1 cellular context compared by ENCODE assay signal in genomic region chr10:63133056-63133786, GRCh38.
TF ChIP-seq lines count a peak whose summit lies in the region.

TSS of gene NRBF2 (plus strand) at chr10:63133328. CDS start at chr10:63133471, 143 bp downstream.

TF ChIP-seq in HepG2, 621 proteins besides CTCF, POLR2A, EP300 and RAD21 (continued from another document and continues in another):
- peak; percentile 66 for TF ChIP-seq CREM (IDR thresholded peaks at IDR 0.05)
- no peak for TF ChIP-seq CREM (CRISPR knock-in tag; IDR thresholded peaks at IDR 0.05)
- TF ChIP-seq HOXA3 (CRISPR knock-in tag; IDR thresholded peaks at IDR 0.05) = peak; percentile 98
- TF ChIP-seq TFDP1 (CRISPR knock-in tag; IDR thresholded peaks at IDR 0.05; ENCODE audit: borderline replicate concordance) = peak; percentile 82
- 0 out of 2 replicates have a peak, but pooled peaks have one; percentile 72 for TF ChIP-seq ZNF235 (CRISPR knock-in tag; IDR thresholded peaks at IDR 0.05; ENCODE audit: borderline replicate concordance)
- TF ChIP-seq, protein P1, sequence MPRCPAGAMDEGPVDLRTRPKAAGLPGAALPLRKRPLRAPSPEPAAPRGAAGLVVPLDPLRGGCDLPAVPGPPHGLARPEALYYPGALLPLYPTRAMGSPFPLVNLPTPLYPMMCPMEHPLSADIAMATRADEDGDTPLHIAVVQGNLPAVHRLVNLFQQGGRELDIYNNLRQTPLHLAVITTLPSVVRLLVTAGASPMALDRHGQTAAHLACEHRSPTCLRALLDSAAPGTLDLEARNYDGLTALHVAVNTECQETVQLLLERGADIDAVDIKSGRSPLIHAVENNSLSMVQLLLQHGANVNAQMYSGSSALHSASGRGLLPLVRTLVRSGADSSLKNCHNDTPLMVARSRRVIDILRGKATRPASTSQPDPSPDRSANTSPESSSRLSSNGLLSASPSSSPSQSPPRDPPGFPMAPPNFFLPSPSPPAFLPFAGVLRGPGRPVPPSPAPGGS (CRISPR knock-in tag; IDR thresholded peaks at IDR 0.05) = peak; percentile 60; the same call in 1 of the 2 replicates
- no peak for TF ChIP-seq CCDC6 (CRISPR knock-in tag; IDR thresholded peaks at IDR 0.05)
- peak; percentile 80 for TF ChIP-seq ZNF605 (CRISPR knock-in tag; IDR thresholded peaks at IDR 0.05)
- 0 out of 2 replicates have a peak, but pooled peaks have one; percentile 22 for TF ChIP-seq ATF1 (CRISPR knock-in tag; IDR thresholded peaks at IDR 0.05)
- TF ChIP-seq, protein P2, sequence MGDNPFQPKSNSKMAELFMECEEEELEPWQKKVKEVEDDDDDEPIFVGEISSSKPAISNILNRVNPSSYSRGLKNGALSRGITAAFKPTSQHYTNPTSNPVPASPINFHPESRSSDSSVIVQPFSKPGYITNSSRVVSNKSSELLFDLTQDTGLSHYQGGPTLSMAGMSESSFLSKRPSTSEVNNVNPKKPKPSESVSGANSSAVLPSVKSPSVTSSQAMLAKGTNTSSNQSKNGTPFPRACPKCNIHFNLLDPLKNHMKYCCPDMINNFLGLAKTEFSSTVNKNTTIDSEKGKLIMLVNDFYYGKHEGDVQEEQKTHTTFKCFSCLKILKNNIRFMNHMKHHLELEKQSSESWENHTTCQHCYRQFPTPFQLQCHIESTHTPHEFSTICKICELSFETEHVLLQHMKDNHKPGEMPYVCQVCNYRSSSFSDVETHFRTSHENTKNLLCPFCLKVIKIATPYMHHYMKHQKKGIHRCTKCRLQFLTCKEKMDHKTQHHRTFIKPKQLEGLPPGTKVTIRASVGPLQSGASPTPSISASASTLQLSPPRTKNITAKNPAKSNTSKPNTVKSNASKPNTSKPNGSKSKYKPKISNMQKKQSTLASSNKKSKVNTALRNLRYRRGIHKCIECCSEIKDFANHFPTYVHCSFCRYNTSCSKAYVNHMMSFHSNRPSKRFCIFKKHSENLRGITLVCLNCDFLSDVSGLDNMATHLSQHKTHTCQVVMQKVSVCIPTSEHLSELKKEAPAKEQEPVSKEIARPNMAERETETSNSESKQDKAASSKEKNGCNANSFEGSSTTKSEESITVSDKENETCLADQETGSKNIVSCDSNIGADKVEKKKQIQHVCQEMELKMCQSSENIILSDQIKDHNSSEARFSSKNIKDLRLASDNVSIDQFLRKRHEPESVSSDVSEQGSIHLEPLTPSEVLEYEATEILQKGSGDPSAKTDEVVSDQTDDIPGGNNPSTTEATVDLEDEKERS (CRISPR knock-in tag; IDR thresholded peaks at IDR 0.05) = no peak
- no peak for TF ChIP-seq SIX4 (CRISPR knock-in tag; IDR thresholded peaks at IDR 0.05)
- TF ChIP-seq ZNF616 (CRISPR knock-in tag; IDR thresholded peaks at IDR 0.05; ENCODE audit: low read depth) = no peak
- TF ChIP-seq TAF15 (IDR thresholded peaks at IDR 0.05; ENCODE audit: low read depth, low read length, poor library complexity, severe bottlenecking) = peak; percentile 34
- no peak for TF ChIP-seq ZFP62 (CRISPR knock-in tag; IDR thresholded peaks at IDR 0.05)
- peak; percentile 78 for TF ChIP-seq SALL1 (CRISPR knock-in tag; IDR thresholded peaks at IDR 0.05)
- TF ChIP-seq BRD4 (CRISPR knock-in tag; IDR thresholded peaks at IDR 0.05) = peak; percentile 88; the same call in 1 of the 2 replicates
- peak; percentile 53; the same call in 1 of the 2 replicates for TF ChIP-seq ZNF263 (CRISPR knock-in tag; IDR thresholded peaks at IDR 0.05)
- peak; percentile 93 for TF ChIP-seq WIZ (CRISPR knock-in tag; IDR thresholded peaks at IDR 0.05)
- no peak for TF ChIP-seq IKZF1 (IDR thresholded peaks at IDR 0.05)
- TF ChIP-seq EED (CRISPR knock-in tag; IDR thresholded peaks at IDR 0.05) = 0 out of 2 replicates have a peak, but pooled peaks have one; percentile 33
- peak; percentile 9 for TF ChIP-seq SKI (IDR thresholded peaks at IDR 0.05; ENCODE audit: partially characterized antibody)
- TF ChIP-seq ZNF589 (CRISPR knock-in tag; conservative IDR thresholded peaks at IDR 0.05) = no peak
- TF ChIP-seq ATF7 (IDR thresholded peaks at IDR 0.05) = peak; percentile 98
- peak; percentile 90 for TF ChIP-seq ATF7 (CRISPR knock-in tag; IDR thresholded peaks at IDR 0.05)
- peak; percentile 46; the same call in 1 of the 2 replicates for TF ChIP-seq CSRNP1 (CRISPR knock-in tag; IDR thresholded peaks at IDR 0.05)
- 0 out of 2 replicates have a peak, but pooled peaks have one; percentile 67 for TF ChIP-seq TMF1 (CRISPR knock-in tag; IDR thresholded peaks at IDR 0.05; ENCODE audit: low read depth)
- TF ChIP-seq RXRB (CRISPR knock-in tag; IDR thresholded peaks at IDR 0.05; ENCODE audit: borderline replicate concordance) = peak; percentile 8; the same call in 1 of the 2 replicates
- 0 out of 2 replicates have a peak, but pooled peaks have one; percentile 70 for TF ChIP-seq ZNF780A (CRISPR knock-in tag; IDR thresholded peaks at IDR 0.05)
- TF ChIP-seq ZNF234 (CRISPR knock-in tag; conservative IDR thresholded peaks at IDR 0.05) = no peak
- TF ChIP-seq ZC3H13 (CRISPR knock-in tag; IDR thresholded peaks at IDR 0.05) = peak; percentile 80; the same call in 1 of the 2 replicates
- TF ChIP-seq ZNF597 (CRISPR knock-in tag; IDR thresholded peaks at IDR 0.05) = no peak
- TF ChIP-seq ZNF143 (CRISPR knock-in tag; IDR thresholded peaks at IDR 0.05) = 0 out of 2 replicates have a peak, but pooled peaks have one; percentile 31
- TF ChIP-seq ZNF10 (CRISPR knock-in tag; IDR thresholded peaks at IDR 0.05; ENCODE audit: borderline replicate concordance, low read depth) = no peak
- TF ChIP-seq LCORL (IDR thresholded peaks at IDR 0.05) = no peak
- peak; percentile 74 for TF ChIP-seq LCORL (CRISPR knock-in tag; IDR thresholded peaks at IDR 0.05)
- TF ChIP-seq ZNF24 (IDR thresholded peaks at IDR 0.05) = 0 out of 2 replicates have a peak, but pooled peaks have one; percentile 13
- peak; percentile 57; the same call in 1 of the 2 replicates for TF ChIP-seq KAT7 (CRISPR knock-in tag; IDR thresholded peaks at IDR 0.05; ENCODE audit: borderline replicate concordance)
- 0 out of 2 replicates have a peak, but pooled peaks have one; percentile 52 for TF ChIP-seq KDM4B (CRISPR knock-in tag; IDR thresholded peaks at IDR 0.05)
- TF ChIP-seq MLX (CRISPR knock-in tag; IDR thresholded peaks at IDR 0.05) = no peak; the same call in 1 of the 2 replicates
- TF ChIP-seq THAP11 (CRISPR knock-in tag; IDR thresholded peaks at IDR 0.05) = peak; percentile 91
- TF ChIP-seq REPIN1 (CRISPR knock-in tag; IDR thresholded peaks at IDR 0.05; ENCODE audit: borderline replicate concordance, low read depth) = no peak
- no peak for TF ChIP-seq ZSCAN25 (CRISPR knock-in tag; IDR thresholded peaks at IDR 0.05)
- TF ChIP-seq ZFYVE20 (CRISPR knock-in tag; IDR thresholded peaks at IDR 0.05; ENCODE audit: borderline replicate concordance, low read depth) = no peak
- TF ChIP-seq POGZ (CRISPR knock-in tag; IDR thresholded peaks at IDR 0.05) = peak; percentile 98
- TF ChIP-seq ELF4 (CRISPR knock-in tag; IDR thresholded peaks at IDR 0.05; ENCODE audit: borderline replicate concordance) = peak; percentile 70; the same call in 1 of the 2 replicates
- peak; percentile 34 for TF ChIP-seq YY1 (IDR thresholded peaks at IDR 0.05; ENCODE audit: insufficient read depth, insufficient replicate concordance, low read depth, low read length)
- TF ChIP-seq ZNF124 (CRISPR knock-in tag; IDR thresholded peaks at IDR 0.05) = peak; percentile 73
- peak; percentile 35 for TF ChIP-seq ZNF781 (CRISPR knock-in tag; IDR thresholded peaks at IDR 0.05; ENCODE audit: borderline replicate concordance, not compliant biosample characterization)
- no peak for TF ChIP-seq ATF3 (CRISPR knock-in tag; IDR thresholded peaks at IDR 0.05)
- TF ChIP-seq ZBTB25 (CRISPR knock-in tag; IDR thresholded peaks at IDR 0.05) = peak; percentile 35; the same call in 1 of the 2 replicates
- peak; percentile 77; the same call in 1 of the 2 replicates for TF ChIP-seq BATF2 (CRISPR knock-in tag; IDR thresholded peaks at IDR 0.05)
- TF ChIP-seq CREB1 (IDR thresholded peaks at IDR 0.05) = peak; percentile 100
- peak; percentile 80 for TF ChIP-seq CREB1 (CRISPR knock-in tag; IDR thresholded peaks at IDR 0.05)
- TF ChIP-seq FOXC1 (CRISPR knock-in tag; IDR thresholded peaks at IDR 0.05; ENCODE audit: borderline replicate concordance) = peak; percentile 69; the same call in 1 of the 2 replicates
- no peak for TF ChIP-seq MED13 (CRISPR knock-in tag; IDR thresholded peaks at IDR 0.05)
- no peak for TF ChIP-seq CHD4 (IDR thresholded peaks at IDR 0.05; ENCODE audit: borderline replicate concordance, low read length)
- TF ChIP-seq GABPA (IDR thresholded peaks at IDR 0.05; ENCODE audit: low read depth, low read length) = 0 out of 2 replicates have a peak, but pooled peaks have one; percentile 22
- TF ChIP-seq GABPA (CRISPR knock-in tag; IDR thresholded peaks at IDR 0.05; ENCODE audit: low read depth) = peak; percentile 27; the same call in 1 of the 2 replicates
- no peak for TF ChIP-seq HDAC6 (IDR thresholded peaks at IDR 0.05; ENCODE audit: low read depth, low read length)
- peak; percentile 40; the same call in 1 of the 2 replicates for TF ChIP-seq MIER3 (CRISPR knock-in tag; IDR thresholded peaks at IDR 0.05; ENCODE audit: borderline replicate concordance)
- TF ChIP-seq YEATS4 (CRISPR knock-in tag; IDR thresholded peaks at IDR 0.05; ENCODE audit: borderline replicate concordance) = peak; percentile 88
